In genomic region chr6:16563628-16564240, GRCh38 we compare ENCODE assay signal across 1 cellular context.
TF ChIP-seq lines count a peak whose summit lies in the region.

No MANE protein-coding gene starts in this region.

TF ChIP-seq in HepG2, 621 proteins besides CTCF, POLR2A, EP300 and RAD21 (continued from another document):
- TF ChIP-seq, protein P1, sequence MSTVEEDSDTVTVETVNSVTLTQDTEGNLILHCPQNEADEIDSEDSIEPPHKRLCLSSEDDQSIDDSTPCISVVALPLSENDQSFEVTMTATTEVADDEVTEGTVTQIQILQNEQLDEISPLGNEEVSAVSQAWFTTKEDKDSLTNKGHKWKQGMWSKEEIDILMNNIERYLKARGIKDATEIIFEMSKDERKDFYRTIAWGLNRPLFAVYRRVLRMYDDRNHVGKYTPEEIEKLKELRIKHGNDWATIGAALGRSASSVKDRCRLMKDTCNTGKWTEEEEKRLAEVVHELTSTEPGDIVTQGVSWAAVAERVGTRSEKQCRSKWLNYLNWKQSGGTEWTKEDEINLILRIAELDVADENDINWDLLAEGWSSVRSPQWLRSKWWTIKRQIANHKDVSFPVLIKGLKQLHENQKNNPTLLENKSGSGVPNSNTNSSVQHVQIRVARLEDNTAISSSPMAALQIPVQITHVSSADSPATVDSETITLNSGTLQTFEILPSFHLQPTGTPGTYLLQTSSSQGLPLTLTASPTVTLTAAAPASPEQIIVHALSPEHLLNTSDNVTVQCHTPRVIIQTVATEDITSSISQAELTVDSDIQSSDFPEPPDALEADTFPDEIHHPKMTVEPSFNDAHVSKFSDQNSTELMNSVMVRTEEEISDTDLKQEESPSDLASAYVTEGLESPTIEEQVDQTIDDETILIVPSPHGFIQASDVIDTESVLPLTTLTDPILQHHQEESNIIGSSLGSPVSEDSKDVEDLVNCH (CRISPR knock-in tag; IDR thresholded peaks at IDR 0.05): no peak
- no peak for TF ChIP-seq SSRP1 (CRISPR knock-in tag; IDR thresholded peaks at IDR 0.05)
- TF ChIP-seq ZNF264 (CRISPR knock-in tag; IDR thresholded peaks at IDR 0.05): no peak
- TF ChIP-seq NCOR1 (IDR thresholded peaks at IDR 0.05; ENCODE audit: borderline replicate concordance, low read length): no peak
- TF ChIP-seq, protein P2, sequence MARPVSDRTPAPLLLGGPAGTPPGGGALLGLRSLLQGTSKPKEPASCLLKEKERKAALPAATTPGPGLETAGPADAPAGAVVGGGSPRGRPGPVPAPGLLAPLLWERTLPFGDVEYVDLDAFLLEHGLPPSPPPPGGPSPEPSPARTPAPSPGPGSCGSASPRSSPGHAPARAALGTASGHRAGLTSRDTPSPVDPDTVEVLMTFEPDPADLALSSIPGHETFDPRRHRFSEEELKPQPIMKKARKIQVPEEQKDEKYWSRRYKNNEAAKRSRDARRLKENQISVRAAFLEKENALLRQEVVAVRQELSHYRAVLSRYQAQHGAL (CRISPR knock-in tag; IDR thresholded peaks at IDR 0.05; ENCODE audit: not compliant biosample characterization): no peak
- no peak for TF ChIP-seq ZKSCAN5 (CRISPR knock-in tag; IDR thresholded peaks at IDR 0.05)
- 0 out of 2 replicates have a peak, but pooled peaks have one; percentile 23 for TF ChIP-seq ZNF547 (CRISPR knock-in tag; IDR thresholded peaks at IDR 0.05)
- TF ChIP-seq HNRNPH1 (optimal IDR thresholded peaks at IDR 0.05; ENCODE audit: low read depth, low read length): no peak
TF ChIP-seq in HepG2: peak in this region for 9.
